ENCODE assay signal across 8 cellular contexts in the genomic region with DNA sequence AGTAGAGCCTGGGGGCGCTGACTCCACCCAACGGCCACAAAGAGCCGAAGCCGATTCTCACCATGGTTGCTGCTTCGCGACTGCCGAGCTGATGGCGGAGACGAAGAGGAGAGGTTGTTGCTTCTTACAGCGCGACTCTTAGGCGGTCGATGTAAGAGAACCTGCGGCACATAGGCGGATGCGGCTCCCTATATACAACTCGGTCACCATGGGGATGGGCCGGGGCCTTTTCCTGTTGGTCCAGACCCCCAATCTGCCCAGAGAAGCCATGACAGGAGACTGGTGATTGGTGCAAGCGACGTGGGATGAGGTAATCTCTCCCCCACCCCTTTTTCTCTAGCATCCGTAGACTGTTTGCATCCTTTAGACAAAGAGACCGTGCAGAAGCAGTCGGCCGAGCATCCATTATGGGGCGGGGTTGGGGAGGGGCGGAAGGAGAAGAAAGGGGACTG. TPM values are rescaled to one million over a fixed set of nuclear protein-coding genes. Genes with fewer than 3 reads are reported as not detected.
DNase-seq lines count a peak whose midpoint lies in the region; ATAC-seq and TF ChIP-seq lines count a peak whose summit lies in the region.

A gene (minus strand): TSS at position 165 of the 452 bp plus-strand sequence. CDS start 101 bp downstream, at position 64.

- H3K27me3 ChIP-seq in GM06990 (replicated peaks; ENCODE audit: control insufficient read depth, insufficient read depth, low read length) (no peaks in the 10 kb centered on the region), SK-N-SH (ENCODE audit: insufficient read depth) (no peaks in the 10 kb centered on the region), thyroid gland (no peaks in the 10 kb centered on the region)

- peaks cover 43% of the 10 kb centered on the region for H3F3A ChIP-seq in SK-N-SH (replicated peaks; ENCODE audit: insufficient read depth)

- no peak for TF ChIP-seq CTCF in GM06990 (IDR thresholded peaks at IDR 0.05; ENCODE audit: insufficient read depth, low read length, poor library complexity, severe bottlenecking)
- no peak for TF ChIP-seq CTCF in SK-N-SH (IDR thresholded peaks at IDR 0.05)
- no peak for TF ChIP-seq CTCF in glutamatergic neuron (IDR thresholded peaks at IDR 0.05; ENCODE audit: partially characterized antibody, unreplicated experiment)
- TF ChIP-seq CTCF in osteocyte (IDR thresholded peaks at IDR 0.05), result no peak
- TF ChIP-seq CTCF in thyroid gland (IDR thresholded peaks at IDR 0.05), result no peak

- peak in 1 of 2 donors; percentile 65 for TF ChIP-seq POLR2A in thyroid gland (IDR thresholded peaks at IDR 0.05)

- H3K9ac ChIP-seq in SK-N-SH, result peak within 1 kb of the TSS; percentile 100

- peaks cover 12% of the 10 kb centered on the region for H3K4me1 Mint-ChIP-seq in activated naive CD8-positive, alpha-beta T cell treated with anti-CD3 and anti-CD28 coated beads for 36 hours
- H3K4me1 Mint-ChIP-seq in glutamatergic neuron (ENCODE audit: low read depth, unreplicated experiment) (peaks cover 18% of the 10 kb centered on the region), osteocyte (ENCODE audit: unreplicated experiment) (peaks cover 32% of the 10 kb centered on the region)

- H3K27me3 Mint-ChIP-seq in activated naive CD8-positive, alpha-beta T cell treated with anti-CD3 and anti-CD28 coated beads for 36 hours, result no peaks in the 10 kb centered on the region
- peaks cover 30% of the 10 kb centered on the region for H3K27me3 Mint-ChIP-seq in glutamatergic neuron (ENCODE audit: unreplicated experiment)
- no peaks in the 10 kb centered on the region for H3K27me3 Mint-ChIP-seq in osteocyte (ENCODE audit: unreplicated experiment)

- H2AFZ ChIP-seq in SK-N-SH (ENCODE audit: low read depth), result peak within 1 kb of the TSS; percentile 92; the same call in 1 of the 2 replicates

- peaks cover 55% of the 10 kb centered on the region for H3K79me2 ChIP-seq in SK-N-SH (ENCODE audit: insufficient read depth)

- peak within 1 kb of the TSS; percentile 93 for H3K4me3 Mint-ChIP-seq in activated naive CD8-positive, alpha-beta T cell treated with anti-CD3 and anti-CD28 coated beads for 36 hours
- peak within 1 kb of the TSS; percentile 99 for H3K4me3 Mint-ChIP-seq in glutamatergic neuron (ENCODE audit: unreplicated experiment)
- H3K4me3 Mint-ChIP-seq in osteocyte (ENCODE audit: unreplicated experiment), result peak within 1 kb of the TSS; percentile 93

- POLR2A ChIA-PET in SK-N-SH (lab: Yijun Ruan, JAX), result interaction anchor here (0.6 to 4.8 kb wide), 20 partner anchors 9 to 152 kb away, joined by 3 to 97 read pairs (median 4); a partner anchor contains a TSS

- peak; percentile 86 for ATAC-seq in HG02571 (IDR thresholded peaks at IDR 0.05; ENCODE audit: unreplicated experiment)

- H3K9me2 ChIP-seq in SK-N-SH, result no peaks in the 10 kb centered on the region

- no peaks in the 10 kb centered on the region for H3K9me3 Mint-ChIP-seq in activated naive CD8-positive, alpha-beta T cell treated with anti-CD3 and anti-CD28 coated beads for 36 hours
- H3K9me3 Mint-ChIP-seq in glutamatergic neuron (ENCODE audit: unreplicated experiment) (peaks cover 44% of the 10 kb centered on the region), osteocyte (ENCODE audit: unreplicated experiment) (no peaks in the 10 kb centered on the region)

- H3K9me3 ChIP-seq in SK-N-SH (no peaks in the 10 kb centered on the region), thyroid gland (no peaks in the 10 kb centered on the region)

- DNase-seq in GM06990 (ENCODE audit: extremely low read depth, insufficient read length), result peak; percentile 88
- DNase-seq in NCI-H1048 (lab: John Stamatoyannopoulos, UW), result peak; percentile 96
- DNase-seq in SK-N-SH, result peak; percentile 93
- DNase-seq in activated naive CD8-positive, alpha-beta T cell treated with anti-CD3 and anti-CD28 coated beads for 36 hours, result peak; percentile 94
- peak; percentile 91 for DNase-seq in glutamatergic neuron
- DNase-seq in osteocyte (ENCODE audit: extremely low spot score, unreplicated experiment), result peak; percentile 98
- peak; percentile 63 to 65 for DNase-seq in thyroid gland

- H3K36me3 ChIP-seq in GM06990 (ENCODE audit: control insufficient read depth, insufficient read depth, low read length), result no peaks in the 10 kb centered on the region; the same call in 1 of the 2 replicates
- peaks cover 16 to 39% of the 10 kb centered on the region in 2 experiments for H3K36me3 ChIP-seq in SK-N-SH (replicated peaks in 1 of 2; ENCODE audit: control insufficient read depth in 1 of 2, insufficient read depth in 2 of 2, low read length in 1 of 2)
- no peaks in the 10 kb centered on the region for H3K36me3 ChIP-seq in thyroid gland

- H3K27ac Mint-ChIP-seq in activated naive CD8-positive, alpha-beta T cell treated with anti-CD3 and anti-CD28 coated beads for 36 hours, result peak within 1 kb of the TSS; percentile 96
- H3K27ac Mint-ChIP-seq in glutamatergic neuron (ENCODE audit: unreplicated experiment) (peak within 1 kb of the TSS; percentile 100), osteocyte (ENCODE audit: unreplicated experiment) (peak within 1 kb of the TSS; percentile 99)

- peak within 1 kb of the TSS; percentile 89 for H3K4me3 ChIP-seq in GM06990 (replicated peaks; ENCODE audit: low read depth, low read length)
- peak within 1 kb of the TSS; percentile 91 to 94 for H3K4me3 ChIP-seq in SK-N-SH (ENCODE audit: low read depth in 2 of 2, low read length in 1 of 2)
- H3K4me3 ChIP-seq in thyroid gland (replicated peaks in 1 of 3), result peak within 1 kb of the TSS; percentile 63 to 82 (median 70)

- TF ChIP-seq RAD21 in SK-N-SH (IDR thresholded peaks at IDR 0.05; ENCODE audit: low read length), result no peak

- peaks cover 6 to 28% of the 10 kb centered on the region in 2 experiments; a peak in 2 of 4 replicates for H3K4me1 ChIP-seq in SK-N-SH (ENCODE audit: control insufficient read depth in 1 of 2, insufficient read depth in 2 of 2, low read depth in 1 of 2, low read length in 1 of 2)
- no peaks in the 10 kb centered on the region for H3K4me1 ChIP-seq in thyroid gland

- peaks cover 46% of the 10 kb centered on the region for H4K20me1 ChIP-seq in SK-N-SH (ENCODE audit: insufficient read depth)

- H3K4me2 ChIP-seq in SK-N-SH, result peak within 1 kb of the TSS; percentile 91

- peak; percentile 16 to 63; a peak in 3 of 4 replicates for TF ChIP-seq EP300 in SK-N-SH (IDR thresholded peaks at IDR 0.05; ENCODE audit: borderline replicate concordance in 1 of 2, low read depth in 1 of 2, low read length in 1 of 2)

- H3K36me3 Mint-ChIP-seq in activated naive CD8-positive, alpha-beta T cell treated with anti-CD3 and anti-CD28 coated beads for 36 hours, result peaks cover 7% of the 10 kb centered on the region
- peaks cover 20% of the 10 kb centered on the region for H3K36me3 Mint-ChIP-seq in glutamatergic neuron (ENCODE audit: unreplicated experiment)
- H3K36me3 Mint-ChIP-seq in osteocyte (ENCODE audit: unreplicated experiment), result peaks cover 31% of the 10 kb centered on the region

- intact Hi-C loops in thyroid gland (cut with DNase I), result no loop called here

- CTCF ChIA-PET in SK-N-SH (lab: Yijun Ruan, JAX), result interaction anchor here (0.7 to 6.2 kb wide), 11 partner anchors 11 to 100 kb away, joined by 3 to 79 read pairs (median 5); a partner anchor contains a TSS

- 1% methylated on average over 22 of the region's 26 CpGs for WGBS in SK-N-SH (ENCODE audit: low lambda C conversion rate)
- 0% methylated on average over 22 to 26 of the region's 26 CpGs for WGBS in thyroid gland, 2 donors

- H3K27ac ChIP-seq in SK-N-SH (ENCODE audit: low read depth in 2 of 2, low read length in 1 of 2), result peak within 1 kb of the TSS; percentile 98
- peak within 1 kb of the TSS; percentile 80 to 96 (median 95) for H3K27ac ChIP-seq in thyroid gland

TF ChIP-seq in SK-N-SH, 30 proteins besides CTCF, POLR2A, EP300 and RAD21 (continues in another document):
- TF ChIP-seq CHD2 (IDR thresholded peaks at IDR 0.05; ENCODE audit: low read length, partially characterized antibody), result peak; percentile 33
- TF ChIP-seq, protein P1, sequence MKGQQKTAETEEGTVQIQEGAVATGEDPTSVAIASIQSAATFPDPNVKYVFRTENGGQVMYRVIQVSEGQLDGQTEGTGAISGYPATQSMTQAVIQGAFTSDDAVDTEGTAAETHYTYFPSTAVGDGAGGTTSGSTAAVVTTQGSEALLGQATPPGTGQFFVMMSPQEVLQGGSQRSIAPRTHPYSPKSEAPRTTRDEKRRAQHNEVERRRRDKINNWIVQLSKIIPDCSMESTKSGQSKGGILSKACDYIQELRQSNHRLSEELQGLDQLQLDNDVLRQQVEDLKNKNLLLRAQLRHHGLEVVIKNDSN (IDR thresholded peaks at IDR 0.05; ENCODE audit: borderline replicate concordance, low read depth), result no peak
- TF ChIP-seq, protein P2, sequence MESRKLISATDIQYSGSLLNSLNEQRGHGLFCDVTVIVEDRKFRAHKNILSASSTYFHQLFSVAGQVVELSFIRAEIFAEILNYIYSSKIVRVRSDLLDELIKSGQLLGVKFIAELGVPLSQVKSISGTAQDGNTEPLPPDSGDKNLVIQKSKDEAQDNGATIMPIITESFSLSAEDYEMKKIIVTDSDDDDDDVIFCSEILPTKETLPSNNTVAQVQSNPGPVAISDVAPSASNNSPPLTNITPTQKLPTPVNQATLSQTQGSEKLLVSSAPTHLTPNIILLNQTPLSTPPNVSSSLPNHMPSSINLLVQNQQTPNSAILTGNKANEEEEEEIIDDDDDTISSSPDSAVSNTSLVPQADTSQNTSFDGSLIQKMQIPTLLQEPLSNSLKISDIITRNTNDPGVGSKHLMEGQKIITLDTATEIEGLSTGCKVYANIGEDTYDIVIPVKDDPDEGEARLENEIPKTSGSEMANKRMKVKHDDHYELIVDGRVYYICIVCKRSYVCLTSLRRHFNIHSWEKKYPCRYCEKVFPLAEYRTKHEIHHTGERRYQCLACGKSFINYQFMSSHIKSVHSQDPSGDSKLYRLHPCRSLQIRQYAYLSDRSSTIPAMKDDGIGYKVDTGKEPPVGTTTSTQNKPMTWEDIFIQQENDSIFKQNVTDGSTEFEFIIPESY (IDR thresholded peaks at IDR 0.05; ENCODE audit: borderline replicate concordance, low read depth), result 0 out of 2 replicates have a peak, but pooled peaks have one; percentile 7
- peak; percentile 40; the same call in 1 of the 2 replicates for TF ChIP-seq JUND (IDR thresholded peaks at IDR 0.05)
- TF ChIP-seq SMC3 (IDR thresholded peaks at IDR 0.05; ENCODE audit: low read depth, low read length), result 0 out of 2 replicates have a peak, but pooled peaks have one; percentile 2
- peak; percentile 98 for TF ChIP-seq TAF1 (IDR thresholded peaks at IDR 0.05; ENCODE audit: borderline replicate concordance, low read depth, low read length)
- TF ChIP-seq, protein P3, sequence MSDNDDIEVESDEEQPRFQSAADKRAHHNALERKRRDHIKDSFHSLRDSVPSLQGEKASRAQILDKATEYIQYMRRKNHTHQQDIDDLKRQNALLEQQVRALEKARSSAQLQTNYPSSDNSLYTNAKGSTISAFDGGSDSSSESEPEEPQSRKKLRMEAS (IDR thresholded peaks at IDR 0.05; ENCODE audit: low read depth), result peak; percentile 26; the same call in 1 of the 2 replicates

RNA-seq across cellular contexts. Expression of the gene that starts here (rescaled TPM):
- 1,427 and 1,906 TPM in 2 replicates for polyA plus RNA-seq in SK-N-SH (2012; rRNA removed)
- 1,102 and 1,356 TPM in 2 replicates for polyA plus RNA-seq in SK-N-SH (2012; cell fraction: cytosol; rRNA removed)
- polyA plus RNA-seq in SK-N-SH (2012; cell fraction: nucleus; rRNA removed), result 1,333 and 1,752 TPM in 2 replicates
- total RNA-seq in activated naive CD8-positive, alpha-beta T cell treated with anti-CD3 and anti-CD28 coated beads for 36 hours, result 10 to 100 TPM; 54.3 to 55.0 TPM
- 7,184 TPM for total RNA-seq in glutamatergic neuron (ENCODE audit: unreplicated experiment)
- total RNA-seq in osteocyte, result 466 and 471 TPM in 2 replicates
- total RNA-seq in thyroid gland, result 10 to 100 TPM; 24.6 to 64.4 (median 32.1) TPM

Comparison
In these comparisons a context has a peak if more than half of its experiments do, and no peak if none do; other contexts are left out.
1. Peak in every context shown above with its lines: DNase-seq, ATAC-seq, H3K4me3 ChIP-seq and H3K27ac ChIP-seq.
2. RNA of the gene that starts here (total RNA-seq): 7,184 TPM in glutamatergic neuron (single experiment); 466 to 471 TPM in osteocyte, 54.3 to 55.0 TPM in activated naive CD8-positive, alpha-beta T cell treated with anti-CD3 and anti-CD28 coated beads for 36 hours and 24.6 to 64.4 TPM in thyroid gland; every median in the first group is over 10 times any median in the second.